ENCODE assay signal across 15 cellular contexts in genomic region chr10:120429395-120429794, GRCh38.
A peak's percentile ranks its signal among the peaks of the same experiment; 100 is the strongest.
DNase-seq lines count a peak whose midpoint lies in the region; TF ChIP-seq lines count a peak whose summit lies in the region.
"Had no signal": no experiment of that assay in that cellular context is flagged by ENCODE, and none has a peak within 500 bp of the region (broad histone marks: within the 10 kb centered on the region; RNA-seq: fewer than 3 reads in every experiment).

No MANE protein-coding gene starts in this region.

- H3K4me2 ChIP-seq in Loucy (ENCODE audit: low read depth, low read length, poor library complexity, severe bottlenecking) = no peak overlapping the region

- H3K9ac ChIP-seq in Loucy (ENCODE audit: low read depth, low read length, poor library complexity, severe bottlenecking) = peak overlapping the region; percentile 15

- no peaks in the 10 kb centered on the region for H3K36me3 ChIP-seq in Loucy (ENCODE audit: insufficient read depth, low read length)

- H3K79me2 ChIP-seq in Loucy (ENCODE audit: insufficient read depth, low read length) = no peaks in the 10 kb centered on the region

- in situ Hi-C loops in astrocyte of the cerebellum (cut with HindIII; ENCODE audit: low sequenced_read_pairs) = no loop called here

- H4K20me1 ChIP-seq in Loucy (ENCODE audit: insufficient read depth, low read length, poor library complexity, severe bottlenecking) = no peaks in the 10 kb centered on the region

- H3K9me2 ChIP-seq in Loucy (replicated peaks; ENCODE audit: low read depth, low read length) = no peaks in the 10 kb centered on the region

- no peaks in the 10 kb centered on the region; the same call in 1 of the 2 replicates for H3K9me3 ChIP-seq in Loucy (ENCODE audit: insufficient read depth, low read depth, low read length)

- H3F3A ChIP-seq in Loucy (ENCODE audit: low read depth) = peaks cover 26% of the 10 kb centered on the region

- DNase-seq in astrocyte of the cerebellum (ENCODE audit: low read depth) = peak; percentile 88
- peak; percentile 7 to 15 for DNase-seq in cardiac fibroblast (ENCODE audit: low read depth in 2 of 2)
- peak; percentile 19 for DNase-seq in left kidney (ENCODE audit: low read depth, low spot score)
- no peak for DNase-seq in inferior parietal cortex (ENCODE audit: extremely low spot score)
- no peak for DNase-seq in SHP77 treated with DMSO at 0.1 percent for 48 hours (lab: John Stamatoyannopoulos, UW)
- DNase-seq in T1000 (lab: John Stamatoyannopoulos, UW) = no peak
- no peak for DNase-seq in NCI-H2029 (lab: John Stamatoyannopoulos, UW)
- DNase-seq: ACHN; C1 segment of cervical spinal cord; Calu3; CD4-positive, alpha-beta T cell; DMS 273 treated with DMSO at 0.1 percent for 48 hours; GM23248 had no signal

- H3K27me3 ChIP-seq in Loucy (ENCODE audit: insufficient read depth, low read length, poor library complexity, severe bottlenecking) = no peaks in the 10 kb centered on the region

- no peak overlapping the region for H3K4me3 ChIP-seq in Loucy (ENCODE audit: low read length, poor library complexity, severe bottlenecking)
- H3K4me3 ChIP-seq in astrocyte of the cerebellum (ENCODE audit: low read depth, low read length) = no peak overlapping the region
- H3K4me3 ChIP-seq in cardiac fibroblast (replicated peaks in 1 of 2; ENCODE audit: low read depth in 2 of 2, low read length in 2 of 2) = no peak overlapping the region
- H3K4me3 ChIP-seq: GM12878, GM23248 had no signal

- no peak overlapping the region for H2AFZ ChIP-seq in Loucy (ENCODE audit: low read length)

- H3K4me1 ChIP-seq in Loucy (ENCODE audit: insufficient read depth, low read length, poor library complexity, severe bottlenecking) = peaks cover 70% of the 10 kb centered on the region

- TF ChIP-seq CTCF in Loucy (conservative IDR thresholded peaks at IDR 0.05; ENCODE audit: low read length) = no peak
- TF ChIP-seq CTCF in astrocyte of the cerebellum (IDR thresholded peaks at IDR 0.05; ENCODE audit: low read depth, low read length, missing control alignments) = no peak
- TF ChIP-seq CTCF in cardiac fibroblast (IDR thresholded peaks at IDR 0.05; ENCODE audit: low read depth, low read length) = no peak

Comparison
In these comparisons a context has a peak if more than half of its experiments do, and no peak if none do; other contexts are left out.
1. DNase-seq: peak in astrocyte of the cerebellum (single experiment), cardiac fibroblast (2 of 2) and left kidney (single experiment); none in inferior parietal cortex (single experiment), SHP77 treated with DMSO at 0.1 percent for 48 hours (single experiment), T1000 (single experiment) and NCI-H2029 (single experiment).